ENCODE assay signal across 25 cellular contexts in the genomic region with DNA sequence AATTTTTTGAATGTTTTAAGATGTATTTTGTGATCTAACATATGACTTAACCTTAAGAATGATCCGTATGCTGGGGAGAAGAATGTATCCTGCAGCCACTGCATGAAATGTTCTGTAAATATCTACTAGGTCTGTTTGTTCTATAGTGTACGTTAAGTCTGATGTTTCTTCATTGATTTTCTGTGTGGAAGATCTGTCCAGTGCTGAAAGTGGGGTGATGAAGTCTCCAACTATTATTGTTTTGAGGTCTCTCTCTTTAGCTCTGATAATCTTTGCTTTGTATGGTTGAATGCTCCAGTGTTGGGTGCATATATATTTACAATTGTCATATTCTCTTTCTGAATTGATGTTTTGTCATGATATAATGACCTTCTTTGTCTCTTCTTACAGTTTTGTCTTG.
"Had no signal": no experiment of that assay in that cellular context is flagged by ENCODE, and none has a peak within 500 bp of the region (broad histone marks: within the 10 kb centered on the region; RNA-seq: fewer than 3 reads in every experiment).

No MANE protein-coding gene starts in this region.

- H3K27me3 Mint-ChIP-seq: natural killer cell treated with Interleukin-12 subunit alpha and Interleukin-12 subunit beta and Interleukin-15 and Interleukin-18, amount 100 ng/mL, for 72 hours; progenitor cell of endocrine pancreas; stimulated activated naive B cell treated with anti-CD40 and anti-IgM and Interleukin-4, amounts not matched to agents 10 μg/mL and 1 μg/mL and 100 μg/mL, for 72 hours had no signal

- H3K36me3 Mint-ChIP-seq: mesothelial cell of epicardium; stimulated activated naive B cell treated with anti-CD40 and anti-IgM and Interleukin-4, amounts not matched to agents 10 μg/mL and 1 μg/mL and 100 μg/mL, for 72 hours had no signal

- H3K27ac ChIP-seq: hepatocyte, left lung, ovary, right atrium auricular region, skin epidermis, stomach, testis, tibial artery, upper lobe of right lung had no signal

- H3K36me3 ChIP-seq: left lung, ovary, right atrium auricular region, stomach, tibial artery, upper lobe of right lung had no signal

- H3K9me3 ChIP-seq: ovary, testis, upper lobe of right lung had no signal

- ATAC-seq: left cardiac atrium; left lung; natural killer cell treated with Interleukin-12 subunit alpha and Interleukin-12 subunit beta and Interleukin-15 and Interleukin-18, amount 100 ng/mL, for 72 hours; sciatic nerve; stimulated activated naive B cell treated with anti-CD40 and anti-IgM and Interleukin-4, amounts not matched to agents 10 μg/mL and 1 μg/mL and 100 μg/mL, for 72 hours; stimulated activated naive CD8-positive, alpha-beta T cell treated with anti-CD3 and anti-CD28 coated beads, Interleukin-15, Interleukin-2, amounts not matched to agents 100 U/mL and 50 U/mL, for 24 hours; upper lobe of right lung had no signal

- H3K79me2 ChIP-seq: hepatocyte had no signal

- H2AFZ ChIP-seq: hepatocyte had no signal

- DNase-seq: kidney glomerular epithelial cell; left cardiac atrium; left lung; mesendoderm; naive B cell; ovary; stimulated activated CD4-positive, alpha-beta T cell treated with anti-CD3 and anti-CD28 coated beads, Interleukin-12 subunit alpha, Interleukin-12 subunit beta, amount 100 ng/mL, for 4 hours; stimulated activated CD4-positive, alpha-beta T cell treated with anti-CD3 and anti-CD28 coated beads, Interleukin-15, amount 100 ng/mL, for 24 hours; stimulated activated CD4-positive, alpha-beta T cell treated with anti-CD3 and anti-CD28 coated beads, Interleukin-2, amount 100 ng/mL, for 24 hours; stimulated activated CD4-positive, alpha-beta T cell treated with anti-CD3 and anti-CD28 coated beads, Interleukin-4, amount 100 ng/mL, for 1 hour; stimulated activated naive B cell treated with anti-CD40 and anti-IgM and Interleukin-4, amounts not matched to agents 10 μg/mL and 1 μg/mL and 100 μg/mL, for 72 hours; stimulated activated naive CD8-positive, alpha-beta T cell treated with anti-CD3 and anti-CD28 coated beads, Interleukin-15, Interleukin-2, amounts not matched to agents 100 U/mL and 50 U/mL, for 24 hours; stomach; testis; tibial artery; trophoblast cell; upper lobe of right lung had no signal

- H3K27ac Mint-ChIP-seq: mesothelial cell of epicardium; naive B cell; natural killer cell treated with Interleukin-12 subunit alpha and Interleukin-12 subunit beta and Interleukin-15 and Interleukin-18, amount 100 ng/mL, for 72 hours; progenitor cell of endocrine pancreas; stimulated activated naive B cell treated with anti-CD40 and anti-IgM and Interleukin-4, amounts not matched to agents 10 μg/mL and 1 μg/mL and 100 μg/mL, for 72 hours had no signal

- H3K27me3 ChIP-seq: hepatocyte, left lung, ovary, right atrium auricular region, stomach, testis, tibial artery, upper lobe of right lung had no signal

- H3K4me3 ChIP-seq: hepatocyte, left lung, lung, ovary, right atrium auricular region, skin epidermis, stomach, testis, tibial artery, upper lobe of right lung had no signal

- H3K4me2 ChIP-seq: hepatocyte had no signal

- H3K4me3 Mint-ChIP-seq: mesothelial cell of epicardium; naive B cell; natural killer cell treated with Interleukin-12 subunit alpha and Interleukin-12 subunit beta and Interleukin-15 and Interleukin-18, amount 100 ng/mL, for 72 hours; stimulated activated naive B cell treated with anti-CD40 and anti-IgM and Interleukin-4, amounts not matched to agents 10 μg/mL and 1 μg/mL and 100 μg/mL, for 72 hours had no signal

- H3K4me1 ChIP-seq: left lung, right atrium auricular region, stomach, testis, tibial artery, upper lobe of right lung had no signal

- H3K4me1 Mint-ChIP-seq: mesothelial cell of epicardium; naive B cell; stimulated activated naive B cell treated with anti-CD40 and anti-IgM and Interleukin-4, amounts not matched to agents 10 μg/mL and 1 μg/mL and 100 μg/mL, for 72 hours had no signal
